Comparison of ENCODE assay signal across 18 cellular contexts in genomic region chr19:32022946-32023832, GRCh38.
"Had no signal": no experiment of that assay in that cellular context is flagged by ENCODE, and none has a peak within 500 bp of the region (broad histone marks: within the 10 kb centered on the region; RNA-seq: fewer than 3 reads in every experiment).

No MANE protein-coding gene starts in this region.

- H3K27ac Mint-ChIP-seq: activated CD4-positive, alpha-beta T cell treated with anti-CD3 and anti-CD28 coated beads for 36 hours; activated naive CD4-positive, alpha-beta T cell treated with anti-CD3 and anti-CD28 coated beads, Interleukin-2, amount 50 U/mL, for 24 hours; dendritic cell treated with granulocyte-macrophage colony-stimulating factor and Interleukin-4, amounts not matched to agents 40 ng/mL and 50 ng/mL, for 4 days; WTC11 had no signal

- H3K4me3 Mint-ChIP-seq: activated CD4-positive, alpha-beta T cell treated with anti-CD3 and anti-CD28 coated beads for 36 hours; activated naive CD4-positive, alpha-beta T cell treated with anti-CD3 and anti-CD28 coated beads, Interleukin-2, amount 50 U/mL, for 24 hours; dendritic cell treated with granulocyte-macrophage colony-stimulating factor and Interleukin-4, amounts not matched to agents 40 ng/mL and 50 ng/mL, for 4 days; WTC11 had no signal

- H3K9me3 ChIP-seq: adrenal gland, neutrophil, pancreas, thyroid gland had no signal

- H3K27me3 Mint-ChIP-seq: activated CD4-positive, alpha-beta T cell treated with anti-CD3 and anti-CD28 coated beads for 36 hours; activated naive CD4-positive, alpha-beta T cell treated with anti-CD3 and anti-CD28 coated beads, Interleukin-2, amount 50 U/mL, for 24 hours; dendritic cell treated with granulocyte-macrophage colony-stimulating factor and Interleukin-4, amounts not matched to agents 40 ng/mL and 50 ng/mL, for 4 days had no signal

- ATAC-seq: activated CD4-positive, alpha-beta T cell treated with anti-CD3 and anti-CD28 coated beads for 36 hours; left lobe of liver; pancreas; WTC11 had no signal

- H3K36me3 Mint-ChIP-seq: activated naive CD4-positive, alpha-beta T cell treated with anti-CD3 and anti-CD28 coated beads, Interleukin-2, amount 50 U/mL, for 24 hours; WTC11 had no signal

- H3K36me3 ChIP-seq: adrenal gland, neutrophil, pancreas, thyroid gland had no signal

- H3K4me3 ChIP-seq: adrenal gland, lung, pancreas, thyroid gland had no signal

- H3K4me1 ChIP-seq: adrenal gland, pancreas had no signal

- H3K4me1 Mint-ChIP-seq: activated CD4-positive, alpha-beta T cell treated with anti-CD3 and anti-CD28 coated beads for 36 hours; activated naive CD4-positive, alpha-beta T cell treated with anti-CD3 and anti-CD28 coated beads, Interleukin-2, amount 50 U/mL, for 24 hours had no signal

- DNase-seq: activated CD4-positive, alpha-beta T cell treated with anti-CD3 and anti-CD28 coated beads for 36 hours; activated CD4-positive, alpha-beta T cell treated with anti-CD3 and anti-CD28 coated beads, Interleukin-2, amount 50 U/mL, for 48 hours; activated gamma-delta T cell; adrenal gland; effector CD8-positive, alpha-beta T cell; islet precursor cell; pancreas; stimulated activated CD4-positive, alpha-beta T cell treated with anti-CD3 and anti-CD28 coated beads, Interleukin-12 subunit alpha, Interleukin-12 subunit beta, amount 100 ng/mL, for 4 hours; stimulated activated CD4-positive, alpha-beta T cell treated with anti-CD3 and anti-CD28 coated beads, Interleukin-1b, Interleukin-23, amount 100 ng/mL, for 48 hours; stimulated activated CD8-positive, alpha-beta memory T cell treated with anti-CD3 and anti-CD28 coated beads, Interleukin-4, amount 100 ng/mL, for 48 hours; stimulated activated naive CD4-positive, alpha-beta T cell; thyroid gland had no signal

- H3K27ac ChIP-seq: neutrophil, pancreas, thyroid gland had no signal
